9 cellular contexts compared by ENCODE assay signal in the genomic region with DNA sequence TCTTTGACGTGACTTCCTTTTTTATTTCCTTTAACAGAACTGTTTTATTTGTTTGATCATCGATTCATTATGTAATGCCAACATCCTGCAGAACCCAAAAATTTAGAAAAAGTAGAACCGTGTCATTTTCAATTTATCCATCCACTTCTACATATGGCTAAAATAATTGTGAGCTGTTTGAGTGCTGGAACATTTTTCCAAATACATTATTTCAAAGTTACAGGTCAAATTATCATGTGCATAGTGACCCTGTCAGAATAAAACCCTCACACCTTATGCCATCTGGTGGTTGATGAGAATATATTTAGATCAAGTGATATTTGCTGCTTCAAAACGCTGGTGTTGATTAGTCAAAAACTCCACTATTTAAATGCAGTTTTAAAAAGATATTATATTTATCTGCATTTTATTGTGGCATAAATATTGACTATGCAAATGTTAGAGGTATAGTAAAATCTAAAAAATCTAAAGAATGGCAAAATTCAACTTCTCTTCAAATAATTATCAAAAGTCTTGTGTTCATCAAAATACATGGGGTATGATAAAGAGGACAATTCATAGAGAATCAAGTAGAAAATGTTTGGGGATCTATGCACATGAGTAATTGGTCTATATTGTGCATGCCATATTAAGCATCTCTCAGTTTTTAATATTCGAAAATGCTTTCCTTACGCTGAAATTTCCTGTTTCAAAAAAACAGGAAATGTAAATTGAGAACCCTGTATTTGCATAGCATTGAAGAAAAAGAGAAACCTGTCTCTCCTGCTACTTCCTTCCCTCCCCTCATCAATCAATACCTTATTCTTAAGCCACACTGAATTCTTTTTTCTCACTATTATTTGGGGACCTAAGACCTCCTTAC. TPM values are rescaled to one million over a fixed set of nuclear protein-coding genes. Genes with fewer than 3 reads are reported as not detected.
DNase-seq lines count a peak whose midpoint lies in the region; ATAC-seq, FAIRE-seq and TF ChIP-seq lines count a peak whose summit lies in the region.
"Had no signal": no experiment of that assay in that cellular context is flagged by ENCODE, and none has a peak within 500 bp of the region (broad histone marks: within the 10 kb centered on the region; RNA-seq: fewer than 3 reads in every experiment).

No MANE protein-coding gene starts in this region.

- H3K9me3 ChIP-seq in GM12878 (replicated peaks; ENCODE audit: control insufficient read depth, insufficient read depth, low read length), result no peaks in the 10 kb centered on the region

- peak overlapping the region; percentile 7; the same call in 1 of the 2 replicates for H3K4me2 ChIP-seq in GM12878 (ENCODE audit: control insufficient read depth, insufficient read depth)

- in situ Hi-C loops in GM13977 (cut with MboI; ENCODE audit: low pct_unique_long_range_greater_than_20kb, low sequenced_read_pairs, unreplicated experiment), result loop anchor here (25.0 kb wide), 1 partner anchor 631 kb away; no protein-coding TSS in a partner anchor
- in situ Hi-C loops in GM12878 (cut with MboI), result loop anchor here (5.0 kb wide), 3 partner anchors 101 to 626 kb away; no protein-coding TSS in a partner anchor

- no peaks in the 10 kb centered on the region for H3K4me1 ChIP-seq in GM12878 (ENCODE audit: control insufficient read depth, insufficient read depth, low read length)

- SMC1A ChIA-PET in GM12878 (lab: Charles Lee; ENCODE audit: uncharacterized antibody, unreplicated experiment), result interaction anchor here (0.6 to 6.4 kb wide), 22 partner anchors 9 to 685 kb away, joined by 3 to 49 read pairs (median 5); a partner anchor contains a TSS

- TF ChIP-seq CTCF in GM13977 (IDR thresholded peaks at IDR 0.05; ENCODE audit: extremely low read depth, insufficient read depth, missing control alignments) (peak; percentile 26), GM12878 (IDR thresholded peaks at IDR 0.05 in 2 of 3, conservative IDR thresholded peaks at IDR 0.05 in 1 of 3; ENCODE audit: control insufficient read depth in 2 of 3, extremely low read depth in 1 of 3, insufficient read depth in 1 of 3, low read depth in 3 of 3, low read length in 3 of 3) (peak in 2 of 3 experiments; percentile 11 to 48; a peak in 2 of 6 replicates)

- no peaks in the 10 kb centered on the region for H3K36me3 ChIP-seq in GM12878 (ENCODE audit: control insufficient read depth in 2 of 2, insufficient read depth in 2 of 2, low read length in 1 of 2)

- RAD21 ChIA-PET in GM12878 (lab: Charles Lee; ENCODE audit: unreplicated experiment), result interaction anchor here (0.7 to 7.4 kb wide), 10 partner anchors 10 to 686 kb away, joined by 3 to 61 read pairs (median 4); no protein-coding TSS in a partner anchor

- peak overlapping the region; percentile 9; the same call in 1 of the 2 replicates for H2AFZ ChIP-seq in GM12878 (ENCODE audit: control insufficient read depth, low read depth, low read length)

- no peak overlapping the region for H3K9ac ChIP-seq in GM12878 (ENCODE audit: control insufficient read depth, insufficient read depth, low read length)

- H3K27ac ChIP-seq in GM12878 (ENCODE audit: control insufficient read depth, insufficient read depth), result no peak overlapping the region
- H3K27ac ChIP-seq: skin epidermis had no signal

- 15% methylated on average over 6 of the region's 6 CpGs for WGBS in GM12878 (ENCODE audit: insufficient coverage, insufficient replicate concordance, low lambda C conversion rate, missing lambda C conversion rate)

- FAIRE-seq in GM12878 (lab: Jason Lieb, UNC), result no peak

- intact Hi-C loops in GM12878 (cut with micrococcal nuclease; ENCODE audit: unreplicated experiment), result loop anchor here (2.0 to 5.0 kb wide), 2 partner anchors 71 to 128 kb away; no protein-coding TSS in a partner anchor

- H4K20me1 ChIP-seq in GM12878 (ENCODE audit: control insufficient read depth, insufficient read depth), result no peaks in the 10 kb centered on the region

- DNase-seq in AML-193 (lab: John Stamatoyannopoulos, UW) (peak; percentile 57 to 74), GM13977 (ENCODE audit: low spot score) (no peak), NCI-H345 treated with DMSO at 0.1 percent for 48 hours (lab: John Stamatoyannopoulos, UW; ENCODE audit: unreplicated experiment) (peak; percentile 31), GM12878 (ENCODE audit: low read depth, low spot score) (no peak), kidney tubule cell (ENCODE audit: low spot score) (peak; percentile 62)
- no peak for DNase-seq in stimulated activated CD4-positive, alpha-beta T cell treated with anti-CD3 and anti-CD28 coated beads, Interleukin-4, amount 100 ng/mL, for 1 hour
- DNase-seq in effector CD4-positive, alpha-beta T cell, result no peak

- H3K27me3 ChIP-seq in GM12878 (replicated peaks in 1 of 2; ENCODE audit: control insufficient read depth in 2 of 2, insufficient read depth in 2 of 2, low read length in 1 of 2), result 0 out of 4 replicates have a peak, but pooled peaks cover 0 to 2% of the 10 kb centered on the region in 2 experiments

- no TSS peak for BruUV-seq in GM12878 (replicated peaks; lab: Mats Ljungman, UMichigan)

- no peak for TF ChIP-seq POLR2A in GM12878 (IDR thresholded peaks at IDR 0.05; ENCODE audit: low read depth, low read length)

- TF ChIP-seq RAD21 in GM12878 (IDR thresholded peaks at IDR 0.05; ENCODE audit: insufficient read depth, low read depth, low read length), result peak; percentile 66

- no peaks in the 10 kb centered on the region for H3K79me2 ChIP-seq in GM12878 (ENCODE audit: control insufficient read depth, insufficient read depth, low read length)

- TF ChIP-seq EP300 in GM12878 (IDR thresholded peaks at IDR 0.05; ENCODE audit: borderline replicate concordance in 1 of 2, control insufficient read depth in 1 of 2, low read depth in 2 of 2, low read length in 2 of 2), result no peak

- no peak overlapping the region for H3K4me3 ChIP-seq in GM12878
- H3K4me3 ChIP-seq: skin epidermis had no signal

- CTCF ChIA-PET in GM12878 (lab: Yijun Ruan, JAX), result interaction anchor here (0.5 to 6.0 kb wide), 25 partner anchors 9 to 687 kb away, joined by 3 to 51 read pairs (median 3); no protein-coding TSS in a partner anchor

- POLR2A ChIA-PET in GM12878 (lab: Charles Lee), result interaction anchor here (1.1 kb wide), 1 partner anchor 106 kb away, joined by 3 read pairs; no protein-coding TSS in a partner anchor

- ATAC-seq in GM12878, result peak; percentile 72
- no peak for ATAC-seq in HG03565 (IDR thresholded peaks at IDR 0.05; ENCODE audit: unreplicated experiment)

TF ChIP-seq in GM12878, 131 proteins besides CTCF, POLR2A, EP300 and RAD21:
- TF ChIP-seq NR2F1 (conservative IDR thresholded peaks at IDR 0.05) (peak; percentile 50; the same call in 1 of the 2 replicates), DPF2 (IDR thresholded peaks at IDR 0.05) (no peak), BMI1 (IDR thresholded peaks at IDR 0.05; ENCODE audit: borderline replicate concordance) (no peak), SMC3 (IDR thresholded peaks at IDR 0.05; ENCODE audit: borderline replicate concordance, low read length) (peak; percentile 59; the same call in 1 of the 2 replicates)

RNA-seq across cellular contexts. Expression of a gene that starts 39.7 kb away (rescaled TPM):
- not detected in 2 replicates for total RNA-seq in GM12878 (2013; cell fraction: nucleolus; rRNA removed)
- not detected in 2 replicates for total RNA-seq in GM12878 (2014; rRNA removed)
- total RNA-seq in GM12878 (2014; rRNA removed; fragmentation: Illumina TruSeq; extraction: Trizol), result not detected in 2 replicates
- not detected in 2 replicates for total RNA-seq in GM12878 (2021)
- polyA plus RNA-seq in GM12878 (2011; ENCODE audit: low read depth), result not detected
- polyA plus RNA-seq in GM12878 (2011; rRNA removed), result not detected in 2 replicates
- polyA plus RNA-seq in GM12878 (2011; cell fraction: cytosol; rRNA removed), result not detected in 2 replicates
- not detected in 2 replicates for polyA plus RNA-seq in GM12878 (2011; cell fraction: nucleus; rRNA removed)
- polyA plus RNA-seq in GM12878 (2012), result not detected in 2 replicates
- not detected in 2 replicates for polyA plus RNA-seq in GM12878 (2014; fragmentation: Illumina TruSeq; extraction: Trizol)
- not detected for polyA plus RNA-seq in GM12878 (2014; fragmentation: Nextera tagmentation; extraction: Ambion mirVana)
- polyA plus RNA-seq in GM12878 (2014; rRNA removed), result not detected in 2 replicates
- polyA plus RNA-seq in GM12878 (2016; fragmentation: Nextera tagmentation; extraction: Ambion mirVana), result not detected
- polyA minus RNA-seq in GM12878 (2011; rRNA and poly(A)+ RNA removed), result not detected in 2 replicates
- not detected in 2 replicates for polyA minus RNA-seq in GM12878 (2011; cell fraction: cytosol; rRNA and poly(A)+ RNA removed)
- not detected in 2 replicates for polyA minus RNA-seq in GM12878 (2011; cell fraction: nucleus; rRNA and poly(A)+ RNA removed)

Comparison
In these comparisons a context has a peak if more than half of its experiments do, and no peak if none do; other contexts are left out.
1. DNase-seq: peak in AML-193 (2 of 2), NCI-H345 treated with DMSO at 0.1 percent for 48 hours (single experiment) and kidney tubule cell (single experiment); none in GM13977 (single experiment), GM12878 (single experiment), stimulated activated CD4-positive, alpha-beta T cell treated with anti-CD3 and anti-CD28 coated beads, Interleukin-4, amount 100 ng/mL, for 1 hour (single experiment) and effector CD4-positive, alpha-beta T cell (single experiment).